27 cellular contexts compared by ENCODE assay signal in the genomic region with DNA sequence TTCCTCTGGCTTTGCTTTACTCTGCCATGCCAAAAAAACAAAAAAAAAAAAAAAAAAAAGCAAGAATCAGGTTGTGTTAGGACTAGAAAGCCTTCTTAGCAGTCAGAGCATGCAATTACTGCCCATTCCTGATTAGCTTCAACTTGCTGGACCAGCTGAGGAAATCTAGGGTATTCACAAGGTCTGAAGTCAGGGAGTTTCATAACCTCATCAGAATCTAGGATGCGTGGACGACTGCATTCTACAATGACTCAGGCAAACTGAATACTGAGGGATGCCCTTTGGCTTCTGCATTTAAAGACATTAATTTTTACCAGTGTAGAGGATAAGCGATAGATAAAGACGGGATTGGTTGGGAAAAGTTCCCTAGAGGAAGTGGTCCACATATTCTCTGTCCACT. TPM values are rescaled to one million over a fixed set of nuclear protein-coding genes. Genes with fewer than 3 reads are reported as not detected.
A peak's percentile ranks its signal among the peaks of the same experiment; 100 is the strongest.
DNase-seq lines count a peak whose midpoint lies in the region; ATAC-seq and TF ChIP-seq lines count a peak whose summit lies in the region.
"Had no signal": no experiment of that assay in that cellular context is flagged by ENCODE, and none has a peak within 500 bp of the region (broad histone marks: within the 10 kb centered on the region; RNA-seq: fewer than 3 reads in every experiment).

No MANE protein-coding gene starts in this region.

- no peak for ATAC-seq in HG03135 (IDR thresholded peaks at IDR 0.05; ENCODE audit: unreplicated experiment)
- ATAC-seq in left ventricle myocardium superior = no peak
- ATAC-seq: activated CD8-positive, alpha-beta T cell treated with anti-CD3 and anti-CD28 coated beads, Interleukin-2, amount 10 ng/mL, durations not matched to agents 7 days and 5 days; gastroesophageal sphincter; natural killer cell; PC-3 had no signal

- peaks cover 1% of the 10 kb centered on the region for H3K4me1 ChIP-seq in adipocyte (ENCODE audit: control insufficient read depth, insufficient read depth, low read length)
- H3K4me1 ChIP-seq: upper lobe of left lung had no signal

- no peaks in the 10 kb centered on the region for H3K9me3 ChIP-seq in adipocyte (ENCODE audit: control insufficient read depth, low read length)
- H3K9me3 ChIP-seq: gastroesophageal sphincter, upper lobe of left lung had no signal

- DNase-seq in EH (ENCODE audit: low read depth) (peak; percentile 59), adipocyte (ENCODE audit: low read depth) (peak; percentile 22), epithelial cell of proximal tubule (ENCODE audit: low read depth) (peak; percentile 55), hepatic stellate cell (ENCODE audit: low spot score) (peak; percentile 22), NCI-H128 (lab: John Stamatoyannopoulos, UW; ENCODE audit: unreplicated experiment) (no peak), DMS114 treated with DMSO at 0.1 percent for 48 hours (lab: John Stamatoyannopoulos, UW; ENCODE audit: unreplicated experiment) (no peak), left ventricle myocardium superior (no peak)
- DNase-seq: activated CD8-positive, alpha-beta T cell treated with anti-CD3 and anti-CD28 coated beads, Interleukin-2, amount 10 ng/mL, durations not matched to agents 7 days and 5 days; activated effector memory CD4-positive, alpha-beta T cell treated with anti-CD3 and anti-CD28 coated beads, Interleukin-2, amount 50 U/mL, for 16 hours; activated naive CD8-positive, alpha-beta T cell treated with anti-CD3 and anti-CD28 coated beads for 36 hours; activated T-cell treated with anti-CD3 and anti-CD28 coated beads for 4 hours; DMS79; Kasumi-1; natural killer cell; NCI-H187; NCI-H2171 treated with DMSO at 0.1 percent for 48 hours; NCI-H524 treated with DMSO at 0.1 percent for 48 hours; PC-3; retina; SHP77; upper lobe of left lung had no signal

- no peaks in the 10 kb centered on the region for H3K36me3 ChIP-seq in adipocyte (ENCODE audit: control insufficient read depth, insufficient read depth, low read length, severe bottlenecking)
- H3K36me3 ChIP-seq: gastroesophageal sphincter, upper lobe of left lung had no signal

- intact Hi-C loops in left ventricle myocardium superior (cut with micrococcal nuclease) = no loop called here

- no peaks in the 10 kb centered on the region for H3K27me3 ChIP-seq in adipocyte (replicated peaks; ENCODE audit: control insufficient read depth, insufficient read depth, low read length)
- H3K27me3 ChIP-seq: gastroesophageal sphincter, upper lobe of left lung had no signal

- no peak overlapping the region for H3K9ac ChIP-seq in adipocyte (ENCODE audit: low read length)

- no peak for TF ChIP-seq CTCF in epithelial cell of proximal tubule (conservative IDR thresholded peaks at IDR 0.05; ENCODE audit: low read depth, low read length)

- H3K4me3 ChIP-seq in adipocyte (ENCODE audit: low read length) (no peak overlapping the region), epithelial cell of proximal tubule (ENCODE audit: low read depth, low read length) (no peak overlapping the region)
- H3K4me3 ChIP-seq: gastroesophageal sphincter, upper lobe of left lung had no signal

RNA-seq across cellular contexts. Expression of gene SHOC1, which starts 39.2 kb away (rescaled TPM):
- total RNA-seq in epithelial cell of proximal tubule (0.07 TPM in 1 of 2 replicates, not detected in the other), left ventricle myocardium superior (not detected)
- total RNA-seq: A673; activated CD8-positive, alpha-beta T cell treated with anti-CD3 and anti-CD28 coated beads, Interleukin-2, amount 10 ng/mL, durations not matched to agents 7 days and 5 days; activated naive CD8-positive, alpha-beta T cell treated with anti-CD3 and anti-CD28 coated beads for 36 hours; cerebellum; gastroesophageal sphincter; liver; natural killer cell; osteocyte had no signal

Comparison
In these comparisons a context has a peak if more than half of its experiments do, and no peak if none do; other contexts are left out.
1. DNase-seq: peak in EH (single experiment), adipocyte (single experiment), epithelial cell of proximal tubule (single experiment) and hepatic stellate cell (single experiment); none in NCI-H128 (single experiment), DMS114 treated with DMSO at 0.1 percent for 48 hours (single experiment) and left ventricle myocardium superior (single experiment).